ENCODE assay signal across 8 cellular contexts in the genomic region with DNA sequence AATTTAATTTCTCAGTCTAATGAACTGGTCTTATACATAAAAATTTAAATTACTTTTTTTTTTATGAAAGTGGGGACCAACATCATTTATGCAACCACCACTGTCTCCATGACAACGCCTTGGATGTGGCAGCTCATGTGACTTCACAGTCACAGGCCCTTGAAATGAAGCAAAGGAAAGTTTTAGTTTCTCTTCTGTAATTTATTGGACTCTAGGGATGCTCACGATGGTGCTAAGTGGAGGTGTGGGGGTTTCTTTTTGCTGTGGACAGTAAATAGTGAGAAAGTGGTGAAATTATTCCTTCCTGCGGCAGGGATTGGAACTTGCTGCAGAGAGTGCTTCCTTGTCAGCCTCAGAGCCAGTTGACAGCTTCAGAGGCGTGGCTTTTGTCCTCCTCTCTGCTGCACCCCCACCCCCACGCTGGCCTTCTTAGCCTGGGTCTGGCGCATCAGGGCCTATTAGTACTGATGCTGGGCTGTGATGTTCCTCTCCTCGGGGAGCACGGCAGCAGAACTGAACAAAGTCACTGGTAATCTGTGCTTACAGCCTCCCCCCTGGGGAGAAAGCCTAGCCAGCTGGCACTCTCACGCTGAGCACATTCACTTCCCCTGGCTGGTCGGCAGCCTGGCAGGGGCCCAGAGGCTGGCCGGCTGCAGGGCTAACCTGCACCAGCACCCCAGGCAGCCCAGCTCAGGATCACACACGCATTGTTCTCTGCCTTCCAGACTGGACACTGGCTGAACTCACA.
DNase-seq lines count a peak whose midpoint lies in the region; ATAC-seq and TF ChIP-seq lines count a peak whose summit lies in the region.

No MANE protein-coding gene starts in this region.

- no peak overlapping the region for H3K4me3 ChIP-seq in NB4 (ENCODE audit: low read depth, low read length)

- CTCF ChIA-PET in activated B cell treated with CpG ODN at 0.5 μM for 24 hours (lab: Charles Lee) = no interaction called here
- CTCF ChIA-PET in CD4-positive, alpha-beta T cell (lab: Charles Lee) = no interaction called here

- H3K4me3 Mint-ChIP-seq in activated B cell treated with CpG ODN at 0.5 μM for 24 hours = peak overlapping the region; percentile 13
- H3K4me3 Mint-ChIP-seq in stimulated activated memory B cell treated with anti-CD40 and anti-IgM and Interleukin-4, amounts not matched to agents 10 μg/mL and 1 μg/mL and 100 μg/mL, for 72 hours = no peak overlapping the region
- H3K4me3 Mint-ChIP-seq in CD4-positive, alpha-beta T cell = no peak overlapping the region

- DNase-seq in COR-L47 (lab: John Stamatoyannopoulos, UW) = peak; percentile 97
- peak; percentile 20 for DNase-seq in NB4 (ENCODE audit: low read depth)
- DNase-seq in activated B cell treated with CpG ODN at 0.5 μM for 24 hours = peak; percentile 16
- peak; percentile 38 to 50 for DNase-seq in hippocampal formation (lab: John Stamatoyannopoulos, UW)
- no peak for DNase-seq in CD4-positive, alpha-beta T cell
- DNase-seq in SIG-M5 treated with dmso at 0.1 percent for 504 hours (lab: John Stamatoyannopoulos, UW; ENCODE audit: unreplicated experiment) = no peak
- no peak for DNase-seq in LoVo (ENCODE audit: low spot score)

- intact Hi-C loops in activated B cell treated with CpG ODN at 0.5 μM for 24 hours (cut with micrococcal nuclease) = loop anchor here (5.0 kb wide), 1 partner anchor 207 kb away; no protein-coding TSS in a partner anchor
- intact Hi-C loops in CD4-positive, alpha-beta T cell (cut with DNase I, micrococcal nuclease) = no loop called here

- TF ChIP-seq CTCF in NB4 (IDR thresholded peaks at IDR 0.05; ENCODE audit: low read depth, low read length) (no peak), activated B cell treated with CpG ODN at 0.5 μM for 24 hours (IDR thresholded peaks at IDR 0.05) (no peak)
- no peak for TF ChIP-seq CTCF in CD4-positive, alpha-beta T cell (IDR thresholded peaks at IDR 0.05)

- H3K27me3 Mint-ChIP-seq in activated B cell treated with CpG ODN at 0.5 μM for 24 hours = no peaks in the 10 kb centered on the region
- no peaks in the 10 kb centered on the region for H3K27me3 Mint-ChIP-seq in stimulated activated memory B cell treated with anti-CD40 and anti-IgM and Interleukin-4, amounts not matched to agents 10 μg/mL and 1 μg/mL and 100 μg/mL, for 72 hours
- H3K27me3 Mint-ChIP-seq in CD4-positive, alpha-beta T cell = no peaks in the 10 kb centered on the region

- no peak overlapping the region for H3K27ac ChIP-seq in CD4-positive, alpha-beta T cell (ENCODE audit: low read depth, low read length)

- H3K27ac Mint-ChIP-seq in activated B cell treated with CpG ODN at 0.5 μM for 24 hours = peak overlapping the region; percentile 68
- H3K27ac Mint-ChIP-seq in stimulated activated memory B cell treated with anti-CD40 and anti-IgM and Interleukin-4, amounts not matched to agents 10 μg/mL and 1 μg/mL and 100 μg/mL, for 72 hours = peak overlapping the region; percentile 60
- H3K27ac Mint-ChIP-seq in CD4-positive, alpha-beta T cell = no peak overlapping the region

- ATAC-seq in activated B cell treated with CpG ODN at 0.5 μM for 24 hours (ENCODE audit: low read depth) = peak; percentile 76
- peak; percentile 88 for ATAC-seq in stimulated activated memory B cell treated with anti-CD40 and anti-IgM and Interleukin-4, amounts not matched to agents 10 μg/mL and 1 μg/mL and 100 μg/mL, for 72 hours
- ATAC-seq in CD4-positive, alpha-beta T cell (ENCODE audit: poor library complexity) = no peak

- H3K27me3 ChIP-seq in CD4-positive, alpha-beta T cell (ENCODE audit: control insufficient read depth, insufficient read depth, low read length) = no peaks in the 10 kb centered on the region

- no peaks in the 10 kb centered on the region for H3K36me3 Mint-ChIP-seq in activated B cell treated with CpG ODN at 0.5 μM for 24 hours (ENCODE audit: low read depth)
- H3K36me3 Mint-ChIP-seq in stimulated activated memory B cell treated with anti-CD40 and anti-IgM and Interleukin-4, amounts not matched to agents 10 μg/mL and 1 μg/mL and 100 μg/mL, for 72 hours = peaks cover 14% of the 10 kb centered on the region
- H3K36me3 Mint-ChIP-seq in CD4-positive, alpha-beta T cell (ENCODE audit: low read depth) = no peaks in the 10 kb centered on the region

- no peak for TF ChIP-seq POLR2A in NB4 (IDR thresholded peaks at IDR 0.05; ENCODE audit: extremely low read depth, insufficient read length)

- peaks cover 18% of the 10 kb centered on the region for H3K4me1 Mint-ChIP-seq in activated B cell treated with CpG ODN at 0.5 μM for 24 hours
- peaks cover 18% of the 10 kb centered on the region for H3K4me1 Mint-ChIP-seq in stimulated activated memory B cell treated with anti-CD40 and anti-IgM and Interleukin-4, amounts not matched to agents 10 μg/mL and 1 μg/mL and 100 μg/mL, for 72 hours
- no peaks in the 10 kb centered on the region for H3K4me1 Mint-ChIP-seq in CD4-positive, alpha-beta T cell (ENCODE audit: low read depth)

- H3K9me3 ChIP-seq in CD4-positive, alpha-beta T cell (ENCODE audit: control insufficient read depth, low read length) = no peaks in the 10 kb centered on the region

- POLR2A ChIA-PET in activated B cell treated with CpG ODN at 0.5 μM for 24 hours (lab: Charles Lee) = no interaction called here
- POLR2A ChIA-PET in CD4-positive, alpha-beta T cell (lab: Charles Lee) = interaction anchor here (0.6 kb wide), 1 partner anchor 30 kb away, joined by 3 read pairs; no protein-coding TSS in a partner anchor

- H3K9me3 Mint-ChIP-seq in activated B cell treated with CpG ODN at 0.5 μM for 24 hours = no peaks in the 10 kb centered on the region
- H3K9me3 Mint-ChIP-seq in stimulated activated memory B cell treated with anti-CD40 and anti-IgM and Interleukin-4, amounts not matched to agents 10 μg/mL and 1 μg/mL and 100 μg/mL, for 72 hours = no peaks in the 10 kb centered on the region
- no peaks in the 10 kb centered on the region for H3K9me3 Mint-ChIP-seq in CD4-positive, alpha-beta T cell

Comparison
In these comparisons a context has a peak if more than half of its experiments do, and no peak if none do; other contexts are left out.
1. DNase-seq: peak in COR-L47 (single experiment), NB4 (single experiment), activated B cell treated with CpG ODN at 0.5 μM for 24 hours (single experiment) and hippocampal formation (2 of 2); none in CD4-positive, alpha-beta T cell (0 of 10), SIG-M5 treated with dmso at 0.1 percent for 504 hours (single experiment) and LoVo (single experiment).